ENCODE assay signal across 14 cellular contexts in the genomic region with DNA sequence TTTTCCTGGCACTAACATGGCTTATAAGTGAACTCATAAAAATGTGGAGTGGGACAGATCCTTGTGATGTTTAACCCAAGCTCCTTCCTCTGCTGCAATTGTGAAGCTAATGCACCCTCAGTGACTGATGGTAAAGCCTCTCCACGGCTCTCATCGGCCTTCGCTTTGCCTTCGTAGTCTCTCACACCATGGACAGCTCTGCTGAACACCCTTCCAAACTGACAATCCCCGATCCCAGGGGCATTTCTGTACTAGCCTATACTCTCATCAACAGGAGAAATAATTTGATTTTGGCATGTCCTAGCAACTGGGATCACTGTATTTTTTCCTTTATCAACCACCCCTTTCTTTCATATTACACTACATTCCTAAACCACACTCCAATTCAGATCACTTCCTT.
"Had no signal": no experiment of that assay in that cellular context is flagged by ENCODE, and none has a peak within 500 bp of the region (broad histone marks: within the 10 kb centered on the region; RNA-seq: fewer than 3 reads in every experiment).

No MANE protein-coding gene starts in this region.

- H3K4me2 ChIP-seq: hepatocyte had no signal

- DNase-seq: effector memory CD8-positive, alpha-beta T cell; foreskin melanocyte; mesendoderm; naive B cell; stimulated activated CD4-positive, alpha-beta T cell treated with anti-CD3 and anti-CD28 coated beads, Interleukin-2, amount 100 ng/mL, for 24 hours; stimulated activated CD4-positive, alpha-beta T cell treated with anti-CD3 and anti-CD28 coated beads, Interleukin-4, amount 100 ng/mL, for 4 hours; stimulated activated naive CD4-positive, alpha-beta T cell; stomach; substantia nigra; trophoblast cell had no signal

- H3K27ac ChIP-seq: hepatocyte, stomach, thoracic aorta had no signal

- H3K9me3 Mint-ChIP-seq: effector memory CD8-positive, alpha-beta T cell; naive B cell; nephron had no signal

- H3K4me3 Mint-ChIP-seq: effector memory CD8-positive, alpha-beta T cell; naive B cell; nephron had no signal

- H3K9me3 ChIP-seq: stomach, thoracic aorta had no signal

- H3K27me3 ChIP-seq: hepatocyte, stomach had no signal

- H3K27ac Mint-ChIP-seq: effector memory CD8-positive, alpha-beta T cell; nephron had no signal

- H2AFZ ChIP-seq: hepatocyte had no signal

- ATAC-seq: effector memory CD8-positive, alpha-beta T cell; sciatic nerve had no signal

- H3K4me3 ChIP-seq: hepatocyte, stomach, thoracic aorta had no signal

- H3K27me3 Mint-ChIP-seq: effector memory CD8-positive, alpha-beta T cell; naive B cell had no signal
